In genomic region chr22:38656256-38657148, GRCh38 we compare ENCODE assay signal across 8 cellular contexts. TPM values are rescaled to one million over a fixed set of nuclear protein-coding genes. Genes with fewer than 3 reads are reported as not detected.
DNase-seq lines count a peak whose midpoint lies in the region; ATAC-seq and TF ChIP-seq lines count a peak whose summit lies in the region.

Gene CBY1, plus strand, starts transcription at chr22:38656638. Its CDS starts 11,417 bp downstream, at chr22:38668055.
Gene FAM227A, minus strand, starts transcription at chr22:38656392. Its CDS starts 6,224 bp downstream, at chr22:38650168.

- H3K36me3 Mint-ChIP-seq in CD8-positive, alpha-beta T cell = peaks cover 11% of the 10 kb centered on the region

- CTCF ChIA-PET in CD8-positive, alpha-beta T cell (lab: Charles Lee) = no interaction called here

- H3K4me3 Mint-ChIP-seq in CD8-positive, alpha-beta T cell = peak within 1 kb of the TSS; percentile 96

- peak within 1 kb of the TSS; percentile 99 for H3K27ac Mint-ChIP-seq in CD8-positive, alpha-beta T cell

- H3K27ac ChIP-seq in CD8-positive, alpha-beta T cell (ENCODE audit: low read depth, low read length) = peak within 1 kb of the TSS; percentile 96
- H3K27ac ChIP-seq in effector memory CD4-positive, alpha-beta T cell (ENCODE audit: insufficient read depth, low read length, poor library complexity, severe bottlenecking) = peak within 1 kb of the TSS; percentile 96

- H3K27me3 ChIP-seq in CD8-positive, alpha-beta T cell (ENCODE audit: insufficient read depth, low read length) = no peaks in the 10 kb centered on the region
- no peaks in the 10 kb centered on the region for H3K27me3 ChIP-seq in effector memory CD4-positive, alpha-beta T cell (replicated peaks; ENCODE audit: control insufficient read depth, insufficient read depth, low read length, poor library complexity, severe bottlenecking)

- no peaks in the 10 kb centered on the region for H3K9me3 ChIP-seq in CD8-positive, alpha-beta T cell (ENCODE audit: low read length)
- no peaks in the 10 kb centered on the region for H3K9me3 ChIP-seq in effector memory CD4-positive, alpha-beta T cell (ENCODE audit: control insufficient read depth, low read length)

- H3K4me3 ChIP-seq in CD8-positive, alpha-beta T cell (ENCODE audit: low read depth, low read length) = peak within 1 kb of the TSS; percentile 94
- peak within 1 kb of the TSS; percentile 84 for H3K4me3 ChIP-seq in effector memory CD4-positive, alpha-beta T cell (ENCODE audit: insufficient read depth, low read depth, low read length, poor library complexity, severe bottlenecking)

- intact Hi-C loops in CD8-positive, alpha-beta T cell (cut with DNase I, micrococcal nuclease) = loop anchor here (1.0 to 5.0 kb wide), 8 partner anchors 25 to 216 kb away; partner anchors contain the start of genes DDX17 (in 2 of the 2), DMC1 (in 2 of the 2), TOMM22 (in 2 of the 2) and CBX6 (in 1 of the 2)

- DNase-seq in CD8-positive, alpha-beta T cell = peak; percentile 76 to 94 (median 83)
- DNase-seq in HT-29 (ENCODE audit: low spot score) (peak; percentile 91), NOMO-1 (lab: John Stamatoyannopoulos, UW; ENCODE audit: unreplicated experiment in 2 of 2) (peak; percentile 87 to 88), medulla oblongata (ENCODE audit: extremely low spot score) (peak; percentile 93)
- DNase-seq in activated CD8-positive, alpha-beta memory T cell treated with anti-CD3 and anti-CD28 coated beads for 48 hours (ENCODE audit: low read depth in 2 of 3, low spot score in 2 of 3) = peak; percentile 76 to 92 (median 79)
- DNase-seq in effector memory CD4-positive, alpha-beta T cell = peak; percentile 73 to 81 (median 78)
- peak; percentile 69 to 83 (median 75) for DNase-seq in stimulated activated CD4-positive, alpha-beta T cell treated with anti-CD3 and anti-CD28 coated beads, TNF-alpha, amount 100 ng/mL, for 4 hours (ENCODE audit: low read depth in 3 of 3)

- H3K9me3 Mint-ChIP-seq in CD8-positive, alpha-beta T cell = no peaks in the 10 kb centered on the region

- H3K27me3 Mint-ChIP-seq in CD8-positive, alpha-beta T cell (ENCODE audit: low read depth) = no peaks in the 10 kb centered on the region

- ATAC-seq in CD8-positive, alpha-beta T cell = peak; percentile 84
- ATAC-seq in GM19468 (IDR thresholded peaks at IDR 0.05; ENCODE audit: extremely low read depth, unreplicated experiment) = peak; percentile 38

- peaks cover 30% of the 10 kb centered on the region for H3K4me1 Mint-ChIP-seq in CD8-positive, alpha-beta T cell (ENCODE audit: low read depth)

- peaks cover 11% of the 10 kb centered on the region for H3K4me1 ChIP-seq in CD8-positive, alpha-beta T cell (ENCODE audit: insufficient read depth, low read length)
- H3K4me1 ChIP-seq in effector memory CD4-positive, alpha-beta T cell (ENCODE audit: control insufficient read depth, insufficient read depth, low read length, poor library complexity, severe bottlenecking) = peaks cover 14% of the 10 kb centered on the region

- POLR2A ChIA-PET in CD8-positive, alpha-beta T cell (lab: Charles Lee) = interaction anchor here (2.9 kb wide), 1 partner anchor 26 kb away, joined by 16 read pairs; the partner anchor contains the start of gene TOMM22

- H3K36me3 ChIP-seq in CD8-positive, alpha-beta T cell (ENCODE audit: insufficient read depth, low read length) = no peaks in the 10 kb centered on the region
- H3K36me3 ChIP-seq in effector memory CD4-positive, alpha-beta T cell (ENCODE audit: control insufficient read depth, insufficient read depth, low read length) = no peaks in the 10 kb centered on the region

- TF ChIP-seq CTCF in CD8-positive, alpha-beta T cell (IDR thresholded peaks at IDR 0.05) = no peak

RNA-seq across cellular contexts. Expression of gene CBY1, which starts in this region (rescaled TPM):
- total RNA-seq in CD8-positive, alpha-beta T cell = 1 to 10 TPM; 7.6 to 8.9 TPM
- total RNA-seq in HT-29 (2014; rRNA removed; shearing (Covaris generic)) = 7.3 and 10.5 TPM in 2 replicates

RNA-seq across cellular contexts. Expression of gene FAM227A, which starts in this region (rescaled TPM):
- under 1 TPM in 1 of 2 experiments, not detected in 1; 0.73 TPM for total RNA-seq in CD8-positive, alpha-beta T cell
- 1.5 and 2.7 TPM in 2 replicates for total RNA-seq in HT-29 (2014; rRNA removed; shearing (Covaris generic))

Comparison
In these comparisons a context has a peak if more than half of its experiments do, and no peak if none do; other contexts are left out.
1. Peak in every context shown above with its lines: DNase-seq, ATAC-seq, H3K4me3 ChIP-seq and H3K27ac ChIP-seq.